Comparison of ENCODE assay signal across 24 cellular contexts in genomic region chr3:186290791-186291190, GRCh38.
"Had no signal": no experiment of that assay in that cellular context is flagged by ENCODE, and none has a peak within 500 bp of the region (broad histone marks: within the 10 kb centered on the region; RNA-seq: fewer than 3 reads in every experiment).

No MANE protein-coding gene starts in this region.

- H3K27me3 Mint-ChIP-seq: progenitor cell of endocrine pancreas; stimulated activated memory B cell treated with anti-CD40 and anti-IgM and Interleukin-4, amounts not matched to agents 10 μg/mL and 1 μg/mL and 100 μg/mL, for 72 hours; stimulated activated naive CD8-positive, alpha-beta T cell treated with anti-CD3 and anti-CD28 coated beads, Interleukin-15, Interleukin-2, amounts not matched to agents 100 ng/mL and 50 ng/mL, for 24 hours had no signal

- H3K27ac ChIP-seq: coronary artery, dorsolateral prefrontal cortex, gastrocnemius medialis, left ventricle myocardium inferior, lower lobe of right lung, pancreas, right lobe of liver, spleen, tibial artery, upper lobe of left lung, uterus had no signal

- H3K4me3 ChIP-seq: coronary artery, dorsolateral prefrontal cortex, gastrocnemius medialis, left ventricle myocardium inferior, lower lobe of right lung, pancreas, right lobe of liver, spleen, tibial artery, upper lobe of left lung, uterus had no signal

- H3K4me1 ChIP-seq: gastrocnemius medialis, lower lobe of right lung, right lobe of liver, spleen, upper lobe of left lung, uterus had no signal

- H3K27ac Mint-ChIP-seq: nephron; progenitor cell of endocrine pancreas; stimulated activated memory B cell treated with anti-CD40 and anti-IgM and Interleukin-4, amounts not matched to agents 10 μg/mL and 1 μg/mL and 100 μg/mL, for 72 hours; stimulated activated naive CD8-positive, alpha-beta T cell treated with anti-CD3 and anti-CD28 coated beads, Interleukin-15, Interleukin-2, amounts not matched to agents 100 ng/mL and 50 ng/mL, for 24 hours had no signal

- DNase-seq: dorsolateral prefrontal cortex; effector CD8-positive, alpha-beta T cell; gastrocnemius medialis; glutamatergic neuron; left ventricle myocardium inferior; lower lobe of right lung; mesenchymal stem cell; midbrain; occipital lobe; pancreas; right lobe of liver; spleen; stimulated activated CD4-positive, alpha-beta T cell treated with anti-CD3 and anti-CD28 coated beads, Interleukin-15, amount 100 ng/mL, for 24 hours; stimulated activated CD4-positive, alpha-beta T cell treated with anti-CD3 and anti-CD28 coated beads, Interleukin-1b, Interleukin-23, amount 100 ng/mL, for 48 hours; stimulated activated CD4-positive, alpha-beta T cell treated with anti-CD3 and anti-CD28 coated beads, Interleukin-4, amount 100 ng/mL, for 24 hours; tibial artery; upper lobe of left lung; uterus had no signal

- H3K9me3 ChIP-seq: gastrocnemius medialis, left ventricle myocardium inferior, lower lobe of right lung, pancreas, right lobe of liver, spleen, tibial artery, upper lobe of left lung, uterus had no signal

- H3K27me3 ChIP-seq: dorsolateral prefrontal cortex, gastrocnemius medialis, pancreas, right lobe of liver, spleen, tibial artery, upper lobe of left lung, uterus had no signal

- H3K4me3 Mint-ChIP-seq: nephron; stimulated activated memory B cell treated with anti-CD40 and anti-IgM and Interleukin-4, amounts not matched to agents 10 μg/mL and 1 μg/mL and 100 μg/mL, for 72 hours; stimulated activated naive CD8-positive, alpha-beta T cell treated with anti-CD3 and anti-CD28 coated beads, Interleukin-15, Interleukin-2, amounts not matched to agents 100 ng/mL and 50 ng/mL, for 24 hours had no signal

- H3K9me3 Mint-ChIP-seq: nephron; stimulated activated memory B cell treated with anti-CD40 and anti-IgM and Interleukin-4, amounts not matched to agents 10 μg/mL and 1 μg/mL and 100 μg/mL, for 72 hours; stimulated activated naive CD8-positive, alpha-beta T cell treated with anti-CD3 and anti-CD28 coated beads, Interleukin-15, Interleukin-2, amounts not matched to agents 100 ng/mL and 50 ng/mL, for 24 hours had no signal

- H3K36me3 ChIP-seq: gastrocnemius medialis, lower lobe of right lung, pancreas, right lobe of liver, upper lobe of left lung, uterus had no signal

- ATAC-seq: esophagus mucosa; gastrocnemius medialis; lower lobe of right lung; pancreas; right lobe of liver; stimulated activated memory B cell treated with anti-CD40 and anti-IgM and Interleukin-4, amounts not matched to agents 10 μg/mL and 1 μg/mL and 100 μg/mL, for 72 hours had no signal

- H3K4me1 Mint-ChIP-seq: stimulated activated memory B cell treated with anti-CD40 and anti-IgM and Interleukin-4, amounts not matched to agents 10 μg/mL and 1 μg/mL and 100 μg/mL, for 72 hours had no signal
